In genomic region chr22:49963647-49964026, GRCh38 we compare ENCODE assay signal across 8 cellular contexts. TPM values are rescaled to one million over a fixed set of nuclear protein-coding genes. Genes with fewer than 3 reads are reported as not detected.
A peak's percentile ranks its signal among the peaks of the same experiment; 100 is the strongest.
DNase-seq lines count a peak whose midpoint lies in the region; ATAC-seq and TF ChIP-seq lines count a peak whose summit lies in the region.

No MANE protein-coding gene starts in this region.

- no peak overlapping the region for H2BK12ac ChIP-seq in trophoblast cell (ENCODE audit: low read length)

- H3K9ac ChIP-seq in SK-N-MC (ENCODE audit: insufficient read length): no peak overlapping the region
- no peak overlapping the region for H3K9ac ChIP-seq in trophoblast cell (ENCODE audit: low read length)

- H3K4me3 ChIP-seq in SK-N-MC (no peak overlapping the region; the same call in 1 of the 2 replicates), esophagus muscularis mucosa (peak overlapping the region; percentile 73 to 96 (median 89)), trophoblast cell (ENCODE audit: low read depth, low read length) (no peak overlapping the region)

- H3K23ac ChIP-seq in trophoblast cell (ENCODE audit: low read length): no peak overlapping the region

- no peak for ATAC-seq in GM21526 (IDR thresholded peaks at IDR 0.05; ENCODE audit: low FRiP score, unreplicated experiment)

- H2BK5ac ChIP-seq in trophoblast cell (ENCODE audit: low read depth, low read length, poor library complexity): no peak overlapping the region

- H3K18ac ChIP-seq in trophoblast cell (ENCODE audit: low read length): no peak overlapping the region

- peaks cover 27% of the 10 kb centered on the region for H3K79me2 ChIP-seq in trophoblast cell (ENCODE audit: control insufficient read depth, insufficient read depth, low read length, poor library complexity)

- peak overlapping the region; percentile 33 for H3K4ac ChIP-seq in trophoblast cell (ENCODE audit: low read depth, low read length)

- H3K36me3 ChIP-seq in SK-N-MC (ENCODE audit: insufficient read depth, low read length): peaks cover 29% of the 10 kb centered on the region
- peaks cover 11 to 41% (median 34%) of the 10 kb centered on the region in 4 donors for H3K36me3 ChIP-seq in esophagus muscularis mucosa
- peaks cover 31 to 32% of the 10 kb centered on the region in 2 experiments for H3K36me3 ChIP-seq in trophoblast cell (ENCODE audit: control insufficient read depth in 1 of 2, insufficient read depth in 2 of 2, low read length in 2 of 2)

- H3K4me1 ChIP-seq in esophagus muscularis mucosa: peaks cover 66 to 92% (median 81%) of the 10 kb centered on the region in 4 donors
- peaks cover 49 to 60% of the 10 kb centered on the region in 2 experiments for H3K4me1 ChIP-seq in trophoblast cell (ENCODE audit: control insufficient read depth in 1 of 2, insufficient read depth in 2 of 2, low read length in 2 of 2)

- WGBS in esophagus muscularis mucosa: 66% methylated on average over 6 of the region's 6 CpGs
- no CpG with 5 or more reads among the region's 6 CpGs for WGBS in trophoblast cell (ENCODE audit: extremely low coverage, insufficient coverage, insufficient read length)

- no peak overlapping the region for H4K12ac ChIP-seq in trophoblast cell (ENCODE audit: low read depth, low read length)

- TF ChIP-seq CTCF in esophagus muscularis mucosa (IDR thresholded peaks at IDR 0.05): no peak

- intact Hi-C loops in esophagus muscularis mucosa (cut with DNase I): no loop called here

- TF ChIP-seq POLR2A in esophagus muscularis mucosa (IDR thresholded peaks at IDR 0.05; ENCODE audit: low read depth): no peak

- no peak overlapping the region for H4K91ac ChIP-seq in trophoblast cell (ENCODE audit: low read depth, low read length)

- no peak overlapping the region for H2AFZ ChIP-seq in trophoblast cell (ENCODE audit: insufficient read depth, low read length, poor library complexity)

- DNase-seq in COR-L47 (lab: John Stamatoyannopoulos, UW): peak; percentile 88
- DNase-seq in SK-N-MC (ENCODE audit: low read depth, low spot score): no peak
- DNase-seq in esophagus muscularis mucosa (ENCODE audit: extremely low spot score): no peak
- no peak for DNase-seq in trophoblast cell
- no peak for DNase-seq in T-helper 9 cell
- no peak for DNase-seq in NCI-H128 (lab: John Stamatoyannopoulos, UW; ENCODE audit: unreplicated experiment)
- no peak for DNase-seq in hepatic stellate cell (ENCODE audit: low spot score)

- H3K27ac ChIP-seq in SK-N-MC (peak overlapping the region; percentile 42; the same call in 1 of the 2 replicates), esophagus muscularis mucosa (replicated peaks in 1 of 4) (peak overlapping the region; percentile 88 to 98 (median 95)), trophoblast cell (ENCODE audit: low read depth, low read length) (peak overlapping the region; percentile 12)

- no peaks in the 10 kb centered on the region for H3K9me3 ChIP-seq in SK-N-MC (ENCODE audit: low read depth, low read length)
- no peaks in the 10 kb centered on the region for H3K9me3 ChIP-seq in esophagus muscularis mucosa
- H3K9me3 ChIP-seq in trophoblast cell (ENCODE audit: insufficient read depth, low read depth, low read length): peaks cover 4% of the 10 kb centered on the region

- H3K79me1 ChIP-seq in trophoblast cell (ENCODE audit: low read length): peaks cover 43% of the 10 kb centered on the region

- H3K27me3 ChIP-seq in esophagus muscularis mucosa: no peaks in the 10 kb centered on the region
- H3K27me3 ChIP-seq in trophoblast cell (ENCODE audit: insufficient read depth, low read length): no peaks in the 10 kb centered on the region

- H3K14ac ChIP-seq in trophoblast cell (ENCODE audit: low read length): no peak overlapping the region

- no peak for TF ChIP-seq EP300 in esophagus muscularis mucosa (IDR thresholded peaks at IDR 0.05)

- H3K4me2 ChIP-seq in trophoblast cell (ENCODE audit: low read length): no peak overlapping the region

- H2AK5ac ChIP-seq in trophoblast cell (ENCODE audit: low read length): no peak overlapping the region

- no peak overlapping the region for H2BK120ac ChIP-seq in trophoblast cell (ENCODE audit: insufficient read depth, low read length, poor library complexity)

- H4K8ac ChIP-seq in trophoblast cell (ENCODE audit: low read depth, low read length): peak overlapping the region; percentile 17

RNA-seq across cellular contexts. Expression of gene PIM3, which starts 3.1 kb away (rescaled TPM):
- total RNA-seq in esophagus muscularis mucosa: 100 to 1,000 TPM in 1 of 4 donors, 10 to 100 TPM in 3; 36.1 to 106 (median 56.5) TPM
- polyA plus RNA-seq in trophoblast cell (2013): 66.6 and 72.8 TPM in 2 replicates

RNA-seq across cellular contexts. Expression of gene CRELD2, which starts 45.2 kb away (rescaled TPM):
- total RNA-seq in esophagus muscularis mucosa: 10 to 100 TPM; 32.0 to 38.2 (median 34.2) TPM
- polyA plus RNA-seq in trophoblast cell (2013): 42.2 and 46.8 TPM in 2 replicates

RNA-seq across cellular contexts. Expression of gene ALG12, which starts 45.4 kb away (rescaled TPM):
- total RNA-seq in esophagus muscularis mucosa: 10 to 100 TPM; 17.7 to 28.0 (median 23.8) TPM
- polyA plus RNA-seq in trophoblast cell (2013): 22.3 and 22.8 TPM in 2 replicates

RNA-seq across cellular contexts. Expression of gene IL17REL, which starts 48.9 kb away (rescaled TPM):
- not detected for total RNA-seq in esophagus muscularis mucosa
- 0.01 TPM in 1 of 2 replicates, not detected in the other for polyA plus RNA-seq in trophoblast cell (2013)

Comparison
In these comparisons a context has a peak if more than half of its experiments do, and no peak if none do; other contexts are left out.
1. H3K27ac ChIP-seq: peak in every context shown above with its lines; median percentile 95 in esophagus muscularis mucosa; 42 in SK-N-MC; 12 in trophoblast cell.
2. H3K4me3 ChIP-seq: peak in esophagus muscularis mucosa (4 of 4); none in SK-N-MC (single experiment) and trophoblast cell (single experiment).